15 cellular contexts compared by ENCODE assay signal in genomic region chr10:34413214-34413613, GRCh38.
"Had no signal": no experiment of that assay in that cellular context is flagged by ENCODE, and none has a peak within 500 bp of the region (broad histone marks: within the 10 kb centered on the region; RNA-seq: fewer than 3 reads in every experiment).

No MANE protein-coding gene starts in this region.

- H3K27ac Mint-ChIP-seq: activated B cell treated with CpG ODN at 0.5 μM for 24 hours; activated CD4-positive, alpha-beta T cell treated with anti-CD3 and anti-CD28 coated beads, Interleukin-2, amount 10 ng/mL, durations not matched to agents 24 days and 14 days; activated CD8-positive, alpha-beta T cell treated with anti-CD3 and anti-CD28 coated beads, Interleukin-2, amount 10 ng/mL, durations not matched to agents 7 days and 5 days; activated T-cell treated with anti-CD3 and anti-CD28 coated beads, Interleukin-2, amount 50 U/mL, for 24 hours; activated T-helper 2 cell treated with anti-CD3 and anti-CD28 coated beads, Interferon-gamma antibody, Interleukin-2, Interleukin-4, amounts not matched to agents 10 μg/mL and 5 μg/mL and 100 μg/mL, durations not matched to agents 14 hours and 24 hours and 36 hours; effector memory CD8-positive, alpha-beta T cell; immature natural killer cell had no signal

- H3K4me3 Mint-ChIP-seq: activated B cell treated with CpG ODN at 0.5 μM for 24 hours; activated CD4-positive, alpha-beta T cell treated with anti-CD3 and anti-CD28 coated beads, Interleukin-2, amount 10 ng/mL, durations not matched to agents 24 days and 14 days; activated CD8-positive, alpha-beta T cell treated with anti-CD3 and anti-CD28 coated beads, Interleukin-2, amount 10 ng/mL, durations not matched to agents 7 days and 5 days; activated T-cell treated with anti-CD3 and anti-CD28 coated beads, Interleukin-2, amount 50 U/mL, for 24 hours; effector memory CD8-positive, alpha-beta T cell; immature natural killer cell had no signal

- H3K27me3 Mint-ChIP-seq: activated B cell treated with CpG ODN at 0.5 μM for 24 hours; activated CD4-positive, alpha-beta T cell treated with anti-CD3 and anti-CD28 coated beads, Interleukin-2, amount 10 ng/mL, durations not matched to agents 24 days and 14 days; activated T-cell treated with anti-CD3 and anti-CD28 coated beads, Interleukin-2, amount 50 U/mL, for 24 hours; effector memory CD8-positive, alpha-beta T cell had no signal

- ATAC-seq: activated CD8-positive, alpha-beta T cell treated with anti-CD3 and anti-CD28 coated beads, Interleukin-2, amount 10 ng/mL, durations not matched to agents 7 days and 5 days; body of pancreas; effector memory CD8-positive, alpha-beta T cell had no signal

- H3K4me1 Mint-ChIP-seq: activated B cell treated with CpG ODN at 0.5 μM for 24 hours; activated CD4-positive, alpha-beta T cell treated with anti-CD3 and anti-CD28 coated beads, Interleukin-2, amount 10 ng/mL, durations not matched to agents 24 days and 14 days; immature natural killer cell had no signal

- DNase-seq: activated B cell treated with CpG ODN at 0.5 μM for 24 hours; activated CD4-positive, alpha-beta T cell treated with anti-CD3 and anti-CD28 coated beads, Interleukin-2, amount 10 ng/mL, durations not matched to agents 24 days and 14 days; activated CD8-positive, alpha-beta T cell treated with anti-CD3 and anti-CD28 coated beads, Interleukin-2, amount 10 ng/mL, durations not matched to agents 7 days and 5 days; activated naive CD4-positive, alpha-beta T cell treated with Interleukin-2 at 50 U/mL for 16 hours; activated T-cell treated with anti-CD3 and anti-CD28 coated beads, Interleukin-2, amount 50 U/mL, for 24 hours; body of pancreas; effector memory CD8-positive, alpha-beta T cell; immature natural killer cell; kidney glomerular epithelial cell; left ventricle myocardium inferior; mammary epithelial cell; stimulated activated CD4-positive, alpha-beta T cell treated with anti-CD3 and anti-CD28 coated beads, Interleukin-1b, Interleukin-23, amount 100 ng/mL, for 48 hours; stimulated activated naive CD4-positive, alpha-beta T cell treated with Interleukin-2 at 50 U/mL for 16 hours; thyroid gland had no signal

- H3K36me3 Mint-ChIP-seq: immature natural killer cell had no signal

- H3K9me3 Mint-ChIP-seq: activated B cell treated with CpG ODN at 0.5 μM for 24 hours; activated CD4-positive, alpha-beta T cell treated with anti-CD3 and anti-CD28 coated beads, Interleukin-2, amount 10 ng/mL, durations not matched to agents 24 days and 14 days; activated T-cell treated with anti-CD3 and anti-CD28 coated beads, Interleukin-2, amount 50 U/mL, for 24 hours; activated T-helper 2 cell treated with anti-CD3 and anti-CD28 coated beads, Interferon-gamma antibody, Interleukin-2, Interleukin-4, amounts not matched to agents 10 μg/mL and 5 μg/mL and 100 μg/mL, durations not matched to agents 14 hours and 24 hours and 36 hours; effector memory CD8-positive, alpha-beta T cell; immature natural killer cell had no signal
